In genomic region chr6:30759575-30760239, GRCh38 we compare ENCODE assay signal across 1 cellular context.
TF ChIP-seq lines count a peak whose summit lies in the region.

No MANE protein-coding gene starts in this region.

TF ChIP-seq in endothelial cell of umbilical vein, 7 proteins besides CTCF, POLR2A, EP300 and RAD21:
- TF ChIP-seq EZH2 (IDR thresholded peaks at IDR 0.05; ENCODE audit: borderline replicate concordance, low read depth, low read length, severe bottlenecking) (no peak), MYC (IDR thresholded peaks at IDR 0.05; ENCODE audit: low read depth, low read length) (no peak), JUN (IDR thresholded peaks at IDR 0.05; ENCODE audit: borderline replicate concordance, insufficient read depth, insufficient read length, low read depth) (peak; percentile 78), GATA2 (IDR thresholded peaks at IDR 0.05; ENCODE audit: insufficient read depth, insufficient read length, low read depth, low read length) (no peak)
